18 cellular contexts compared by ENCODE assay signal in genomic region chr12:52990206-52990605, GRCh38. TPM values are rescaled to one million over a fixed set of nuclear protein-coding genes. Genes with fewer than 3 reads are reported as not detected.
DNase-seq lines count a peak whose midpoint lies in the region; ATAC-seq and TF ChIP-seq lines count a peak whose summit lies in the region.
"Had no signal": no experiment of that assay in that cellular context is flagged by ENCODE, and none has a peak within 500 bp of the region (broad histone marks: within the 10 kb centered on the region; RNA-seq: fewer than 3 reads in every experiment).

No MANE protein-coding gene starts in this region.

- peak overlapping the region; percentile 70 for H3K27ac Mint-ChIP-seq in T-helper 17 cell
- no peak overlapping the region for H3K27ac Mint-ChIP-seq in activated CD4-positive, alpha-beta memory T cell treated with anti-CD3 and anti-CD28 coated beads for 36 hours

- no peak overlapping the region for H3K4me3 ChIP-seq in fibroblast of villous mesenchyme (ENCODE audit: low read depth, low read length)

- POLR2A ChIA-PET in activated CD4-positive, alpha-beta memory T cell treated with anti-CD3 and anti-CD28 coated beads for 36 hours (lab: Charles Lee): no interaction called here

- CTCF ChIA-PET in activated CD4-positive, alpha-beta memory T cell treated with anti-CD3 and anti-CD28 coated beads for 36 hours (lab: Charles Lee): interaction anchor here (3.0 kb wide), 1 partner anchor 10 kb away, joined by 15 read pairs; no protein-coding TSS in a partner anchor

- peaks cover 5% of the 10 kb centered on the region for H3K27me3 Mint-ChIP-seq in T-helper 17 cell
- no peaks in the 10 kb centered on the region for H3K27me3 Mint-ChIP-seq in activated CD4-positive, alpha-beta memory T cell treated with anti-CD3 and anti-CD28 coated beads for 36 hours

- no peaks in the 10 kb centered on the region for H3K36me3 Mint-ChIP-seq in T-helper 17 cell (ENCODE audit: low read depth)
- no peaks in the 10 kb centered on the region for H3K36me3 Mint-ChIP-seq in activated CD4-positive, alpha-beta memory T cell treated with anti-CD3 and anti-CD28 coated beads for 36 hours
- H3K36me3 Mint-ChIP-seq: CD8-positive, alpha-beta memory T cell had no signal

- no peaks in the 10 kb centered on the region for H3K9me3 ChIP-seq in T-helper 17 cell (ENCODE audit: control insufficient read depth, low read length, poor library complexity, severe bottlenecking)
- H3K9me3 ChIP-seq: BE2C had no signal

- peaks cover 3% of the 10 kb centered on the region for H3K4me1 Mint-ChIP-seq in T-helper 17 cell
- H3K4me1 Mint-ChIP-seq in activated CD4-positive, alpha-beta memory T cell treated with anti-CD3 and anti-CD28 coated beads for 36 hours (ENCODE audit: low read depth): no peaks in the 10 kb centered on the region
- H3K4me1 Mint-ChIP-seq: CD8-positive, alpha-beta memory T cell had no signal

- no peak for ATAC-seq in T-helper 17 cell
- no peak for ATAC-seq in GM19324 (IDR thresholded peaks at IDR 0.05; ENCODE audit: low FRiP score, unreplicated experiment)
- ATAC-seq: Panc1 had no signal

- H3K9me3 Mint-ChIP-seq in activated CD4-positive, alpha-beta memory T cell treated with anti-CD3 and anti-CD28 coated beads for 36 hours: no peaks in the 10 kb centered on the region
- H3K9me3 Mint-ChIP-seq: CD8-positive, alpha-beta memory T cell had no signal

- intact Hi-C loops in activated CD4-positive, alpha-beta memory T cell treated with anti-CD3 and anti-CD28 coated beads for 36 hours (cut with micrococcal nuclease): no loop called here

- DNase-seq in A172 (ENCODE audit: low spot score): peak; percentile 57
- peak; percentile 42 for DNase-seq in ELR (ENCODE audit: low read depth)
- DNase-seq in T-helper 17 cell: no peak
- peak; percentile 50 for DNase-seq in fibroblast of villous mesenchyme (ENCODE audit: low read depth)
- no peak for DNase-seq in activated CD4-positive, alpha-beta memory T cell treated with anti-CD3 and anti-CD28 coated beads for 36 hours
- no peak for DNase-seq in AML-193 (lab: John Stamatoyannopoulos, UW)
- DNase-seq in NCI-H446 (lab: John Stamatoyannopoulos, UW): no peak
- DNase-seq: 8988T; BE2C; CD8-positive, alpha-beta memory T cell; DMS 273 treated with DMSO at 0.1 percent for 48 hours; MM.1S; NCI-H1105; NCI-H187 treated with DMSO at 0.1 percent for 48 hours; NCI-H82; SHP77 treated with DMSO at 0.1 percent for 48 hours had no signal

- TF ChIP-seq CTCF in fibroblast of villous mesenchyme (IDR thresholded peaks at IDR 0.05; ENCODE audit: insufficient read depth, low read depth, low read length): no peak

- no peak overlapping the region for H3K4me3 Mint-ChIP-seq in T-helper 17 cell
- H3K4me3 Mint-ChIP-seq in activated CD4-positive, alpha-beta memory T cell treated with anti-CD3 and anti-CD28 coated beads for 36 hours: no peak overlapping the region
- H3K4me3 Mint-ChIP-seq: CD8-positive, alpha-beta memory T cell had no signal

RNA-seq across cellular contexts. Expression of gene EIF4B, which starts 16.1 kb away (rescaled TPM):
- 290 and 314 TPM in 2 replicates for total RNA-seq in A172 (2014; rRNA removed; shearing (Covaris generic))
- total RNA-seq in T-helper 17 cell (100 to 1,000 TPM; 635 to 667 TPM), fibroblast of villous mesenchyme (838 and 849 TPM in 2 replicates)
- 100 to 1,000 TPM; 686 to 718 TPM for total RNA-seq in activated CD4-positive, alpha-beta memory T cell treated with anti-CD3 and anti-CD28 coated beads for 36 hours

RNA-seq across cellular contexts. Expression of gene KRT18, which starts 41.3 kb away (rescaled TPM):
- total RNA-seq in A172 (2014; rRNA removed; shearing (Covaris generic)): 1,324 and 2,186 TPM in 2 replicates
- total RNA-seq in T-helper 17 cell: 1 to 10 TPM; 1.8 to 3.2 TPM
- 989 and 1,804 TPM in 2 replicates for total RNA-seq in fibroblast of villous mesenchyme
- total RNA-seq in activated CD4-positive, alpha-beta memory T cell treated with anti-CD3 and anti-CD28 coated beads for 36 hours: 1 to 10 TPM; 4.9 to 5.6 TPM

RNA-seq across cellular contexts. Expression of gene TNS2, which starts 59.7 kb away (rescaled TPM):
- total RNA-seq in A172 (2014; rRNA removed; shearing (Covaris generic)): 18.9 and 24.5 TPM in 2 replicates
- total RNA-seq in T-helper 17 cell (1 to 10 TPM; 1.4 to 3.1 TPM), fibroblast of villous mesenchyme (36.7 and 46.1 TPM in 2 replicates)
- total RNA-seq in activated CD4-positive, alpha-beta memory T cell treated with anti-CD3 and anti-CD28 coated beads for 36 hours: 1 to 10 TPM; 1.8 to 2.4 TPM

Comparison
In these comparisons a context has a peak if more than half of its experiments do, and no peak if none do; other contexts are left out.
1. DNase-seq: peak in A172 (single experiment), ELR (single experiment) and fibroblast of villous mesenchyme (single experiment); none in T-helper 17 cell (0 of 3), activated CD4-positive, alpha-beta memory T cell treated with anti-CD3 and anti-CD28 coated beads for 36 hours (single experiment), AML-193 (0 of 2) and NCI-H446 (0 of 2).
2. RNA of gene KRT18, which starts 41.3 kb away (total RNA-seq): 989 to 1,804 TPM in fibroblast of villous mesenchyme and 1,324 to 2,186 TPM in A172; 4.9 to 5.6 TPM in activated CD4-positive, alpha-beta memory T cell treated with anti-CD3 and anti-CD28 coated beads for 36 hours and 1.8 to 3.2 TPM in T-helper 17 cell; every median in the first group is over 100 times any median in the second.